1 cellular context compared by ENCODE assay signal in the genomic region with DNA sequence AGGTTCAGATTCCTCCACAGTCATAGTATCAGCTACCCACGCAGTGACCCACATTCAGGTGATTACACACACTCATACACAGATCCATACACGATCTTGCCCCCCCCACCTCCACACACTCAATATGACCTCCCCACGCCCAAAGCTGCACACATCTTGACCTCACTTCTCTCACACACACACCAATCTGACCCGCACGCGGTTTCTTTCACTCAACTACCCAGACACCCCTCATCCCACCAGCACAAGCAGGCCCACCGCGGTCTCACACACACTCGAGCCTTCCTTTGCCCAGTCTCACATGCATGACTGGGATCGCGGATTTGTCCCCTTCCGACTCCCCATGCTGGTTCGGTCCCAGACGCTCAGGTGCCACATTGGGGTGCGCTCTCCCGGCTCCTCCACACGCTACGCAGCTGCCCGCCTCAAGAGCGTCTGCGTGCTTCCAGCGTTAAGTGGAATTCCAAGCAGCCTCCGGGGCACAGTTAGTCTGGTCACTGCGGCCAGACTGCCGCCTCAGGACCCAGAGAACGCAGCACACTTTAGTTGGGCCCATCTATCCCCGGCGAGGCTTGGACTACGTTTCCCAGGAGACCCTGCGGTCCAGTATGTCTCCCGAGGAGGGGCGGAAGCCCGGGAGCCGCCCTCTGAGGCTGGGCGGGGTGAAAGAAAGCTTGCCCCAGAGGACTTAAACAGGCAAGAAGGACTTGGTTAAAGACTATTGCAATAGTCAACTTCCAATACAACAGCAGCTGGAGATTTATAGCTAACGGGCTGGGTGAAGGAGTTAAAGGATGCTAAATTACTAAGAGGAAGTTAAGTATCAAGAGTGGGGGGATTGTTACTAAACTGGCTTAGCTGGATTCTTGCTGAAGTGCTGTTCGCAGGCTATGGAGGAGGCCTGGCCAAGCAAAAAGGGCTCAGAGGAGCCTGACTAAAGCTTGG.
TF ChIP-seq lines count a peak whose summit lies in the region.

No MANE protein-coding gene starts in this region.

TF ChIP-seq in H1, 55 proteins besides CTCF, POLR2A, EP300 and RAD21:
- TF ChIP-seq KDM4A (IDR thresholded peaks at IDR 0.05; ENCODE audit: low read depth, low read length, severe bottlenecking), result peak; percentile 61
- TF ChIP-seq, protein P1, sequence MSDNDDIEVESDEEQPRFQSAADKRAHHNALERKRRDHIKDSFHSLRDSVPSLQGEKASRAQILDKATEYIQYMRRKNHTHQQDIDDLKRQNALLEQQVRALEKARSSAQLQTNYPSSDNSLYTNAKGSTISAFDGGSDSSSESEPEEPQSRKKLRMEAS (IDR thresholded peaks at IDR 0.05), result peak; percentile 42
- TF ChIP-seq EZH2 (IDR thresholded peaks at IDR 0.05; ENCODE audit: low read depth, low read length, severe bottlenecking), result no peak
- peak; percentile 87 for TF ChIP-seq TAF1 (IDR thresholded peaks at IDR 0.05; ENCODE audit: low read depth, low read length)
- no peak for TF ChIP-seq JUN (IDR thresholded peaks at IDR 0.05; ENCODE audit: low read depth, low read length)
- TF ChIP-seq RXRA (IDR thresholded peaks at IDR 0.05; ENCODE audit: insufficient read depth, low read depth, low read length), result no peak
- no peak for TF ChIP-seq TCF12 (IDR thresholded peaks at IDR 0.05; ENCODE audit: low read depth, low read length)
- TF ChIP-seq KDM5A (IDR thresholded peaks at IDR 0.05; ENCODE audit: low read length), result no peak
- 0 out of 2 replicates have a peak, but pooled peaks have one; percentile 42 for TF ChIP-seq TEAD4 (IDR thresholded peaks at IDR 0.05; ENCODE audit: low read depth, low read length)
- TF ChIP-seq YY1 (IDR thresholded peaks at IDR 0.05; ENCODE audit: low read depth, low read length), result peak; percentile 86
- no peak for TF ChIP-seq GABPA (IDR thresholded peaks at IDR 0.05; ENCODE audit: borderline replicate concordance, insufficient read depth, low read length)
- TF ChIP-seq POU5F1 (IDR thresholded peaks at IDR 0.05; ENCODE audit: low read depth, low read length), result no peak
- no peak for TF ChIP-seq FOSL1 (IDR thresholded peaks at IDR 0.05; ENCODE audit: insufficient read depth, low read depth, low read length)
- TF ChIP-seq NANOG (IDR thresholded peaks at IDR 0.05; ENCODE audit: insufficient read depth, low read depth, low read length, poor library complexity, severe bottlenecking), result no peak
- TF ChIP-seq CREB1 (IDR thresholded peaks at IDR 0.05), result peak; percentile 14; the same call in 1 of the 2 replicates
- no peak for TF ChIP-seq MAFK (IDR thresholded peaks at IDR 0.05; ENCODE audit: low read depth, low read length)
- peak; percentile 75 for TF ChIP-seq POLR2AphosphoS5 (IDR thresholded peaks at IDR 0.05; ENCODE audit: low read depth, low read length)
- TF ChIP-seq, protein P2, sequence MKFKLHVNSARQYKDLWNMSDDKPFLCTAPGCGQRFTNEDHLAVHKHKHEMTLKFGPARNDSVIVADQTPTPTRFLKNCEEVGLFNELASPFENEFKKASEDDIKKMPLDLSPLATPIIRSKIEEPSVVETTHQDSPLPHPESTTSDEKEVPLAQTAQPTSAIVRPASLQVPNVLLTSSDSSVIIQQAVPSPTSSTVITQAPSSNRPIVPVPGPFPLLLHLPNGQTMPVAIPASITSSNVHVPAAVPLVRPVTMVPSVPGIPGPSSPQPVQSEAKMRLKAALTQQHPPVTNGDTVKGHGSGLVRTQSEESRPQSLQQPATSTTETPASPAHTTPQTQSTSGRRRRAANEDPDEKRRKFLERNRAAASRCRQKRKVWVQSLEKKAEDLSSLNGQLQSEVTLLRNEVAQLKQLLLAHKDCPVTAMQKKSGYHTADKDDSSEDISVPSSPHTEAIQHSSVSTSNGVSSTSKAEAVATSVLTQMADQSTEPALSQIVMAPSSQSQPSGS (IDR thresholded peaks at IDR 0.05; ENCODE audit: low read length), result no peak
- peak; percentile 27; the same call in 1 of the 2 replicates for TF ChIP-seq CHD2 (IDR thresholded peaks at IDR 0.05; ENCODE audit: low read length)
- TF ChIP-seq JUND (IDR thresholded peaks at IDR 0.05; ENCODE audit: low read length), result no peak
- no peak for TF ChIP-seq CBX8 (IDR thresholded peaks at IDR 0.05; ENCODE audit: borderline replicate concordance, low read depth, low read length)
- TF ChIP-seq PHF8 (conservative IDR thresholded peaks at IDR 0.05; ENCODE audit: low read depth, low read length), result peak; percentile 89
- TF ChIP-seq TBP (IDR thresholded peaks at IDR 0.05; ENCODE audit: low read depth, low read length), result peak; percentile 76
- no peak for TF ChIP-seq NRF1 (IDR thresholded peaks at IDR 0.05; ENCODE audit: low read depth, low read length)
- TF ChIP-seq TAF7 (optimal IDR thresholded peaks at IDR 0.05; ENCODE audit: borderline replicate concordance, low read depth, low read length), result peak; percentile 71
- TF ChIP-seq SP4 (IDR thresholded peaks at IDR 0.05; ENCODE audit: low read length), result no peak
- no peak for TF ChIP-seq HDAC2 (IDR thresholded peaks at IDR 0.05; ENCODE audit: borderline replicate concordance in 1 of 2, low read depth in 2 of 2, low read length in 2 of 2)
- TF ChIP-seq KDM1A (IDR thresholded peaks at IDR 0.05; ENCODE audit: borderline replicate concordance, low read length), result no peak
- no peak for TF ChIP-seq BCL11A (IDR thresholded peaks at IDR 0.05; ENCODE audit: low read depth in 2 of 2, low read length in 2 of 2)
- peak; percentile 69 for TF ChIP-seq SIX5 (IDR thresholded peaks at IDR 0.05; ENCODE audit: low read depth, low read length)
- TF ChIP-seq, protein P3, sequence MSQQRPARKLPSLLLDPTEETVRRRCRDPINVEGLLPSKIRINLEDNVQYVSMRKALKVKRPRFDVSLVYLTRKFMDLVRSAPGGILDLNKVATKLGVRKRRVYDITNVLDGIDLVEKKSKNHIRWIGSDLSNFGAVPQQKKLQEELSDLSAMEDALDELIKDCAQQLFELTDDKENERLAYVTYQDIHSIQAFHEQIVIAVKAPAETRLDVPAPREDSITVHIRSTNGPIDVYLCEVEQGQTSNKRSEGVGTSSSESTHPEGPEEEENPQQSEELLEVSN (IDR thresholded peaks at IDR 0.05), result no peak
- TF ChIP-seq SAP30 (IDR thresholded peaks at IDR 0.05; ENCODE audit: insufficient read depth, insufficient replicate concordance, low read length), result peak; percentile 21
- 0 out of 4 replicates have a peak, but pooled peaks of 1 of the 2 experiments have one; percentile 28 for TF ChIP-seq SIN3A (conservative IDR thresholded peaks at IDR 0.05 in 1 of 2, IDR thresholded peaks at IDR 0.05 in 1 of 2; ENCODE audit: low read depth in 1 of 2, low read length in 2 of 2)
